In the genomic region with DNA sequence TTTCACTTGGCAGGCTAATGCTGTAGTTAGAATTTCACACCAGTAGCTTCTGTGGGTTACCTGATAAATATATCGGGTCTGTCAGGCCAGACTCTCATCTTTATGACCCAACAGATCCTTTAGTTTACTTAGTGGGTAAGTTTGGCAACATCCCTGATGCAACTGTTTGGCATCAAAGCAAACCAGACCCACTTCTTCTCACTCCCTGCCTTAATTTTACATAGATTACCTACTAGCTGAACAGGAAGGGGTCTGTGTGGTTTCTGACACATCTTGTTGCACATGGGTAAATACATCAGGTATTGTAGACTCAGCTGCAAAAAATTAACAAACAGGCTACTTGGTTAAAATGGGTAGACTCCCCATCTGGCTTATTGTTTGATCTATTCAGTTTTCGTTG, we compare ENCODE assay signal across 2 cellular contexts.
TF ChIP-seq lines count a peak whose summit lies in the region.

No MANE protein-coding gene starts in this region.

TF ChIP-seq in GM12878, 131 proteins besides CTCF, POLR2A, EP300 and RAD21:
- TF ChIP-seq MXI1 (IDR thresholded peaks at IDR 0.05; ENCODE audit: low read depth, low read length) (no peak), RUNX3 (IDR thresholded peaks at IDR 0.05; ENCODE audit: low read length) (0 out of 2 replicates have a peak, but pooled peaks have one; percentile 21)

TF ChIP-seq in HEK293T, 16 proteins besides CTCF, POLR2A, EP300 and RAD21:
- TF ChIP-seq ZNF384 (IDR thresholded peaks at IDR 0.05) (no peak), ARNT (IDR thresholded peaks at IDR 0.05) (no peak), L3MBTL2 (conservative IDR thresholded peaks at IDR 0.05) (no peak), BHLHE40 (IDR thresholded peaks at IDR 0.05; ENCODE audit: borderline replicate concordance) (no peak), CTBP1 (IDR thresholded peaks at IDR 0.05; ENCODE audit: borderline replicate concordance) (no peak), TARDBP (IDR thresholded peaks at IDR 0.05) (no peak), LEF1 (IDR thresholded peaks at IDR 0.05; ENCODE audit: borderline replicate concordance) (no peak), HDGF (IDR thresholded peaks at IDR 0.05; ENCODE audit: borderline replicate concordance) (no peak), SP1 (IDR thresholded peaks at IDR 0.05) (no peak), ELF4 (IDR thresholded peaks at IDR 0.05) (no peak), FOXK2 (IDR thresholded peaks at IDR 0.05) (no peak), NFRKB (IDR thresholded peaks at IDR 0.05) (no peak), FOXA1 (IDR thresholded peaks at IDR 0.05) (no peak), FOXM1 (IDR thresholded peaks at IDR 0.05; ENCODE audit: borderline replicate concordance) (no peak), SUZ12 (IDR thresholded peaks at IDR 0.05) (no peak)
- TF ChIP-seq, protein P1, sequence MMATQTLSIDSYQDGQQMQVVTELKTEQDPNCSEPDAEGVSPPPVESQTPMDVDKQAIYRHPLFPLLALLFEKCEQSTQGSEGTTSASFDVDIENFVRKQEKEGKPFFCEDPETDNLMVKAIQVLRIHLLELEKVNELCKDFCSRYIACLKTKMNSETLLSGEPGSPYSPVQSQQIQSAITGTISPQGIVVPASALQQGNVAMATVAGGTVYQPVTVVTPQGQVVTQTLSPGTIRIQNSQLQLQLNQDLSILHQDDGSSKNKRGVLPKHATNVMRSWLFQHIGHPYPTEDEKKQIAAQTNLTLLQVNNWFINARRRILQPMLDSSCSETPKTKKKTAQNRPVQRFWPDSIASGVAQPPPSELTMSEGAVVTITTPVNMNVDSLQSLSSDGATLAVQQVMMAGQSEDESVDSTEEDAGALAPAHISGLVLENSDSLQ (IDR thresholded peaks at IDR 0.05): no peak
